3 cellular contexts compared by ENCODE assay signal in the genomic region with DNA sequence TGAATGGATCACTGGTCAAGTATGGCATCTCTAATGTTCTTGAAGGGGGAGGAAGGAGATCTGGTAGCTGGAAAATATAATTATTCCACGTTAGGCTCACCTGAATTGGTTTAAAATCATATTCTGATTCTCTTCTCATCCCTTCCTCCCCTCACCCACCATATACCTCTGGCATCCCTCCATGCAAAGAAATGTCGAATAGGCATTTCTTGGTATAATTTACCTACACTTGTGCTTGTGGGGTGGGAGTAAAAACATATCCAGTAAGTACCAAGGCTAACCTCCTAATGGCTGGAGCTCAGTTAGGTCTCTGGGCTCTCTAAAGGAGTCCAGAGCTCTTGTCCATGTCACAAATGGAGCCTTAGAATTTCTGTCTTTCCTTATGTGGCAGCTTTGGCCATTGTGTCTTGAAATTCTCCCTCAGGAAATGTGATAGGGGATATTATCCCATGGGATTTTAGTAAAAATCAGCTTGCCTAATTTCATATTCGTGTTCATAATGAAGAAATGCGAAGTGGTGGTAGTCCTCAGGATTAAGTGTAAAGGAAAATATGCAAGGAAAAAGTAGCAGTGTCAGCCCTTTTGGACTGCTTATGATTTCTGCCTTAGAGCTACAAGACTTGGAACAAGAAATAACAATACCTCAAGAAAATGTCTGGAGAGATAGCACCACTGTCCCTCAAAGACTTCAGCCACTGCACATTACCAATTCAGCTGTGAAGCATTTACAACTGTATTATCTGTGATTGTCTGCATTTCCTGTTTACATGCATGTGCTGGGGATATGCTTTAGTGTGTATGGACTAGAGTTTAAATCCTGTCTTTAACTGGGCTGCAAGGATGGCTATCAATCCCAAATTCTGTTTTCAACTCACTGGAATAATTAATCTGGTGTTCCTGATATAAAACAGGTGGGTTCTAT.
TF ChIP-seq lines count a peak whose summit lies in the region.

No MANE protein-coding gene starts in this region.

TF ChIP-seq in GM12891, 5 proteins besides CTCF, POLR2A, EP300 and RAD21:
- TF ChIP-seq POLR2AphosphoS5 (IDR thresholded peaks at IDR 0.05; ENCODE audit: low read depth, low read length) (peak; percentile 43; the same call in 1 of the 2 replicates), SPI1 (IDR thresholded peaks at IDR 0.05; ENCODE audit: low read depth, low read length) (no peak)
TF ChIP-seq in GM12891: peak in this region for 1.

TF ChIP-seq in WTC11, 78 proteins besides CTCF, POLR2A, EP300 and RAD21:
- TF ChIP-seq SOX15 (CRISPR knock-in tag; IDR thresholded peaks at IDR 0.05) = no peak
- no peak for TF ChIP-seq EMX1 (CRISPR knock-in tag; IDR thresholded peaks at IDR 0.05)
- TF ChIP-seq, protein P1, sequence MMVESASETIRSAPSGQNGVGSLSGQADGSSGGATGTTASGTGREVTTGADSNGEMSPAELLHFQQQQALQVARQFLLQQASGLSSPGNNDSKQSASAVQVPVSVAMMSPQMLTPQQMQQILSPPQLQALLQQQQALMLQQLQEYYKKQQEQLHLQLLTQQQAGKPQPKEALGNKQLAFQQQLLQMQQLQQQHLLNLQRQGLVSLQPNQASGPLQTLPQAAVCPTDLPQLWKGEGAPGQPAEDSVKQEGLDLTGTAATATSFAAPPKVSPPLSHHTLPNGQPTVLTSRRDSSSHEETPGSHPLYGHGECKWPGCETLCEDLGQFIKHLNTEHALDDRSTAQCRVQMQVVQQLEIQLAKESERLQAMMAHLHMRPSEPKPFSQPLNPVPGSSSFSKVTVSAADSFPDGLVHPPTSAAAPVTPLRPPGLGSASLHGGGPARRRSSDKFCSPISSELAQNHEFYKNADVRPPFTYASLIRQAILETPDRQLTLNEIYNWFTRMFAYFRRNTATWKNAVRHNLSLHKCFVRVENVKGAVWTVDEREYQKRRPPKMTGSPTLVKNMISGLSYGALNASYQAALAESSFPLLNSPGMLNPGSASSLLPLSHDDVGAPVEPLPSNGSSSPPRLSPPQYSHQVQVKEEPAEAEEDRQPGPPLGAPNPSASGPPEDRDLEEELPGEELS (CRISPR knock-in tag; IDR thresholded peaks at IDR 0.05) = peak; percentile 68; the same call in 1 of the 2 replicates
- TF ChIP-seq, protein P2, sequence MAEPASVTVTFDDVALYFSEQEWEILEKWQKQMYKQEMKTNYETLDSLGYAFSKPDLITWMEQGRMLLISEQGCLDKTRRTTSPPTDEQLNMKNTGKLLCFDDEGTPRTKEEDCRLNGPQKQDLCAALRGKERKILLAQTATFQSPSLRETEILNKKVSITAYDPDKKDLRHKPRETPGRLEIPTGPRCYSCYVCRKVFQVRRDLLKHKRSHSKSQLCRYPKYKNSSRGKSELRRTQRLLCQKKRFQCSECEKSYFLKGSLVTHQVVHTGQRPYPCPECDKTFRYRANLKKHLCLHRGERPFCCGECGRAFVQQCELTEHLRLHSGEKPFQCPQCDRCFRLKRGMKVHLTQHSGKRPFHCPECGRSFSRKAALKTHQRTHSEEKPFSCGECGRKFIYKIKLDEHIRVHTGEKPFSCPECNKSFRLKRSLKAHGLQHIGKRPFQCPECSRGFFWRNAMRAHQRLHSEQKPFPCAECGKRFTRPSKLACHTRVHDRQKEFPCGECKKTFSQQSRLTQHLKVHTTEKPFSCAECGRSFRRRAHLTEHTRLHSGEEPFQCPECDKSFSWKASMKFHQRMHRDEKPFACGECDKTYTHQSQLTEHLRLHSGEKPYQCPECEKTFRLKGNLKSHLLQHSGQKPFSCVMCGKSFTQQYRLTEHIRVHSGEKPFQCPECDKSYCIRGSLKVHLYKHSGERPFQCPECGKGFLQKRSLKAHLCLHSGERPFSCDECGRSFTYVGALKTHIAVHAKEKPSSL (CRISPR knock-in tag; conservative IDR thresholded peaks at IDR 0.05) = no peak
- TF ChIP-seq NR1H2 (CRISPR knock-in tag; IDR thresholded peaks at IDR 0.05) = no peak

TF ChIP-seq in HepG2, 621 proteins besides CTCF, POLR2A, EP300 and RAD21:
- TF ChIP-seq, protein P3, sequence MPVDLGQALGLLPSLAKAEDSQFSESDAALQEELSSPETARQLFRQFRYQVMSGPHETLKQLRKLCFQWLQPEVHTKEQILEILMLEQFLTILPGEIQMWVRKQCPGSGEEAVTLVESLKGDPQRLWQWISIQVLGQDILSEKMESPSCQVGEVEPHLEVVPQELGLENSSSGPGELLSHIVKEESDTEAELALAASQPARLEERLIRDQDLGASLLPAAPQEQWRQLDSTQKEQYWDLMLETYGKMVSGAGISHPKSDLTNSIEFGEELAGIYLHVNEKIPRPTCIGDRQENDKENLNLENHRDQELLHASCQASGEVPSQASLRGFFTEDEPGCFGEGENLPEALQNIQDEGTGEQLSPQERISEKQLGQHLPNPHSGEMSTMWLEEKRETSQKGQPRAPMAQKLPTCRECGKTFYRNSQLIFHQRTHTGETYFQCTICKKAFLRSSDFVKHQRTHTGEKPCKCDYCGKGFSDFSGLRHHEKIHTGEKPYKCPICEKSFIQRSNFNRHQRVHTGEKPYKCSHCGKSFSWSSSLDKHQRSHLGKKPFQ (CRISPR knock-in tag; IDR thresholded peaks at IDR 0.05; ENCODE audit: insufficient replicate concordance) = no peak
- TF ChIP-seq, protein P4, sequence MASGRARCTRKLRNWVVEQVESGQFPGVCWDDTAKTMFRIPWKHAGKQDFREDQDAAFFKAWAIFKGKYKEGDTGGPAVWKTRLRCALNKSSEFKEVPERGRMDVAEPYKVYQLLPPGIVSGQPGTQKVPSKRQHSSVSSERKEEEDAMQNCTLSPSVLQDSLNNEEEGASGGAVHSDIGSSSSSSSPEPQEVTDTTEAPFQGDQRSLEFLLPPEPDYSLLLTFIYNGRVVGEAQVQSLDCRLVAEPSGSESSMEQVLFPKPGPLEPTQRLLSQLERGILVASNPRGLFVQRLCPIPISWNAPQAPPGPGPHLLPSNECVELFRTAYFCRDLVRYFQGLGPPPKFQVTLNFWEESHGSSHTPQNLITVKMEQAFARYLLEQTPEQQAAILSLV (CRISPR knock-in tag; IDR thresholded peaks at IDR 0.05; ENCODE audit: borderline replicate concordance) = no peak
- TF ChIP-seq MAFF (IDR thresholded peaks at IDR 0.05; ENCODE audit: low read depth, low read length) = peak; percentile 57
- TF ChIP-seq STAG1 (CRISPR knock-in tag; IDR thresholded peaks at IDR 0.05) = no peak
- TF ChIP-seq MAFK (conservative IDR thresholded peaks at IDR 0.05 in 1 of 2, IDR thresholded peaks at IDR 0.05 in 1 of 2; ENCODE audit: low read length in 2 of 2) = peak; percentile 64 to 69
- no peak for TF ChIP-seq ZNF768 (CRISPR knock-in tag; IDR thresholded peaks at IDR 0.05)
- TF ChIP-seq, protein P5, sequence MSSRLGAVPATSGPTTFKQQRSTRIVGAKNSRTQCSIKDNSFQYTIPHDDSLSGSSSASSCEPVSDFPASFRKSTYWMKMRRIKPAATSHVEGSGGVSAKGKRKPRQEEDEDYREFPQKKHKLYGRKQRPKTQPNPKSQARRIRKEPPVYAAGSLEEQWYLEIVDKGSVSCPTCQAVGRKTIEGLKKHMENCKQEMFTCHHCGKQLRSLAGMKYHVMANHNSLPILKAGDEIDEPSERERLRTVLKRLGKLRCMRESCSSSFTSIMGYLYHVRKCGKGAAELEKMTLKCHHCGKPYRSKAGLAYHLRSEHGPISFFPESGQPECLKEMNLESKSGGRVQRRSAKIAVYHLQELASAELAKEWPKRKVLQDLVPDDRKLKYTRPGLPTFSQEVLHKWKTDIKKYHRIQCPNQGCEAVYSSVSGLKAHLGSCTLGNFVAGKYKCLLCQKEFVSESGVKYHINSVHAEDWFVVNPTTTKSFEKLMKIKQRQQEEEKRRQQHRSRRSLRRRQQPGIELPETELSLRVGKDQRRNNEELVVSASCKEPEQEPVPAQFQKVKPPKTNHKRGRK (CRISPR knock-in tag; IDR thresholded peaks at IDR 0.05) = no peak
- TF ChIP-seq NAIF1 (CRISPR knock-in tag; IDR thresholded peaks at IDR 0.05; ENCODE audit: borderline replicate concordance) = no peak
- TF ChIP-seq RBM22 (optimal IDR thresholded peaks at IDR 0.05; ENCODE audit: low read length) = peak; percentile 87
- TF ChIP-seq ZNF678 (CRISPR knock-in tag; IDR thresholded peaks at IDR 0.05) = no peak
- TF ChIP-seq ZNF263 (CRISPR knock-in tag; IDR thresholded peaks at IDR 0.05) = no peak
- TF ChIP-seq ZC3H4 (CRISPR knock-in tag; IDR thresholded peaks at IDR 0.05; ENCODE audit: borderline replicate concordance) = no peak
- TF ChIP-seq, protein P6, sequence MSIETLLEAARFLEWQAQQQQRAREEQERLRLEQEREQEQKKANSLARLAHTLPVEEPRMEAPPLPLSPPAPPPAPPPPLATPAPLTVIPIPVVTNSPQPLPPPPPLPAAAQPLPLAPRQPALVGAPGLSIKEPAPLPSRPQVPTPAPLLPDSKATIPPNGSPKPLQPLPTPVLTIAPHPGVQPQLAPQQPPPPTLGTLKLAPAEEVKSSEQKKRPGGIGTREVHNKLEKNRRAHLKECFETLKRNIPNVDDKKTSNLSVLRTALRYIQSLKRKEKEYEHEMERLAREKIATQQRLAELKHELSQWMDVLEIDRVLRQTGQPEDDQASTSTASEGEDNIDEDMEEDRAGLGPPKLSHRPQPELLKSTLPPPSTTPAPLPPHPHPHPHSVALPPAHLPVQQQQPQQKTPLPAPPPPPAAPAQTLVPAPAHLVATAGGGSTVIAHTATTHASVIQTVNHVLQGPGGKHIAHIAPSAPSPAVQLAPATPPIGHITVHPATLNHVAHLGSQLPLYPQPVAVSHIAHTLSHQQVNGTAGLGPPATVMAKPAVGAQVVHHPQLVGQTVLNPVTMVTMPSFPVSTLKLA (IDR thresholded peaks at IDR 0.05) = no peak
- no peak for TF ChIP-seq ZSCAN21 (CRISPR knock-in tag; IDR thresholded peaks at IDR 0.05; ENCODE audit: borderline replicate concordance)
- no peak for TF ChIP-seq NCOA5 (CRISPR knock-in tag; IDR thresholded peaks at IDR 0.05)
- TF ChIP-seq MAZ (IDR thresholded peaks at IDR 0.05; ENCODE audit: borderline replicate concordance, low read depth, low read length) = no peak
- TF ChIP-seq MAZ (CRISPR knock-in tag; IDR thresholded peaks at IDR 0.05; ENCODE audit: low read depth) = no peak
- no peak for TF ChIP-seq SRY (CRISPR knock-in tag; IDR thresholded peaks at IDR 0.05)
- TF ChIP-seq, protein P7, sequence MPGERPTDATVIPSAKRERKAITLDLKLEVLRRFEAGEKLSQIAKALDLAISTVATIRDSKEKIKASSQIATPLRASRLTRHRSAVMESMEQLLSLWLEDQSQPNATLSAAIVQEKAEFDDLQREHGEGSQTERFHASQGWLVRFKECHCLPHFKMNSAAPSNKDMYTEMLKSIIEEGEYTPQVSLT (CRISPR knock-in tag; IDR thresholded peaks at IDR 0.05; ENCODE audit: borderline replicate concordance, low read depth) = no peak
- TF ChIP-seq KMT2B (CRISPR knock-in tag; IDR thresholded peaks at IDR 0.05) = no peak
- no peak for TF ChIP-seq YEATS4 (CRISPR knock-in tag; IDR thresholded peaks at IDR 0.05; ENCODE audit: borderline replicate concordance)
- no peak for TF ChIP-seq ZNF451 (CRISPR knock-in tag; IDR thresholded peaks at IDR 0.05)
TF ChIP-seq in HepG2: peak in this region for 3.
